ENCODE assay signal across 20 cellular contexts in the genomic region with DNA sequence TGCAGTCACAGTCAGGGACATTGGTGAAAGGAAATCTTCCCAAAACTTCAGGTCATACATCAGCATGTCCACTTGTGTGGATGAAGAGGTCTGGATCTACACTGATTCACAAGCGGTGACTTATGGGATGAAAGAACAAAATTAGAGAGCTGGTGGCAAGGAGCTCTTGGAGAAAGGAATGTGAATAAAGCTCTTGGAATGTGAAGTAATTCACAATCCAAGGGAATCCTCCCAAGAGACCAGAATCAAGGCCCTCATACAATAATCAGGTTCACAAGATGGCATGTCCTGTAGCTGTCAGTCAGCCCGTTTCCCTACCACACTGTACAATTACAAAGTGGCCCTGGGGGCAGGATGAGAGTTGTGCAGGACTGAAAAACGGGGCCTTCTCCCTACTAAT.
"Had no signal": no experiment of that assay in that cellular context is flagged by ENCODE, and none has a peak within 500 bp of the region (broad histone marks: within the 10 kb centered on the region; RNA-seq: fewer than 3 reads in every experiment).

No MANE protein-coding gene starts in this region.

- DNase-seq: activated CD4-positive, alpha-beta memory T cell treated with anti-CD3 and anti-CD28 coated beads, Interleukin-2, amount 10 ng/mL, durations not matched to agents 7 days and 5 days; activated CD4-positive, alpha-beta T cell treated with anti-CD3 and anti-CD28 coated beads, Interleukin-2, amount 10 ng/mL, durations not matched to agents 24 days and 14 days; activated effector memory CD4-positive, alpha-beta T cell treated with anti-CD3 and anti-CD28 coated beads, Interleukin-2, amount 50 U/mL, for 16 hours; activated naive CD4-positive, alpha-beta T cell treated with anti-CD3 and anti-CD28 coated beads, Interleukin-2, amount 10 ng/mL, durations not matched to agents 7 days and 5 days; anterior cingulate cortex; brain microvascular endothelial cell; caudate nucleus; dermis blood vessel endothelial cell; effector memory CD4-positive, alpha-beta T cell; heart left ventricle; islet precursor cell; left colon; pancreas; psoas muscle; stimulated activated CD4-positive, alpha-beta T cell treated with anti-CD3 and anti-CD28 coated beads, Interleukin-4, amount 100 ng/mL, for 24 hours; stimulated activated naive CD8-positive, alpha-beta T cell treated with anti-CD3 and anti-CD28 coated beads, Interleukin-15, Interleukin-2, amounts not matched to agents 100 U/mL and 50 U/mL, for 24 hours; upper lobe of right lung had no signal

- H3K9me3 ChIP-seq: heart left ventricle, pancreas, psoas muscle, right atrium auricular region, upper lobe of right lung had no signal

- H3K4me3 ChIP-seq: heart left ventricle, pancreas, psoas muscle, right atrium auricular region, upper lobe of right lung had no signal

- ATAC-seq: activated CD4-positive, CD25-positive, alpha-beta regulatory T cell treated with anti-CD3 and anti-CD28 coated beads, Interleukin-2, amount 50 U/mL, for 24 hours; left colon; natural killer cell treated with Interleukin-12 subunit alpha and Interleukin-12 subunit beta and Interleukin-15 and Interleukin-18, amount 100 ng/mL, for 72 hours; pancreas; psoas muscle; stimulated activated naive CD8-positive, alpha-beta T cell treated with anti-CD3 and anti-CD28 coated beads, Interleukin-15, Interleukin-2, amounts not matched to agents 100 U/mL and 50 U/mL, for 24 hours; upper lobe of right lung had no signal

- H3K4me1 ChIP-seq: heart left ventricle, pancreas, psoas muscle, right atrium auricular region, upper lobe of right lung had no signal

- H3K27me3 ChIP-seq: brain microvascular endothelial cell, pancreas, right atrium auricular region, upper lobe of right lung had no signal

- FAIRE-seq: pancreas had no signal

- H3K36me3 ChIP-seq: brain microvascular endothelial cell, heart left ventricle, pancreas, right atrium auricular region, upper lobe of right lung had no signal
